ENCODE assay signal across 8 cellular contexts in genomic region chr12:990649-991349, GRCh38. TPM values are rescaled to one million over a fixed set of nuclear protein-coding genes. Genes with fewer than 3 reads are reported as not detected.
DNase-seq lines count a peak whose midpoint lies in the region; ATAC-seq and TF ChIP-seq lines count a peak whose summit lies in the region.

ERC1 (plus strand) TSS chr12:991223; CDS start chr12:1027904, 36,681 bp downstream.

- H3K9me3 ChIP-seq in duodenal mucosa (ENCODE audit: control insufficient read depth in 1 of 2, low read length in 2 of 2), result no peaks in the 10 kb centered on the region

- H3K27me3 ChIP-seq in duodenal mucosa (ENCODE audit: control insufficient read depth in 1 of 2, insufficient read depth in 2 of 2, low read length in 2 of 2), result no peaks in the 10 kb centered on the region

- H3K27ac Mint-ChIP-seq in activated CD8-positive, alpha-beta T cell treated with anti-CD3 and anti-CD28 coated beads for 36 hours, result peak within 1 kb of the TSS; percentile 91

- intact Hi-C loops in activated CD8-positive, alpha-beta T cell treated with anti-CD3 and anti-CD28 coated beads for 36 hours (cut with micrococcal nuclease), result loop anchor here (10.0 kb wide), 1 partner anchor 104 kb away; no protein-coding TSS in a partner anchor
- intact Hi-C loops in lower leg skin (cut with DNase I; ENCODE audit: low total_unique reads), result no loop called here

- no peaks in the 10 kb centered on the region for H3K9me3 Mint-ChIP-seq in activated CD8-positive, alpha-beta T cell treated with anti-CD3 and anti-CD28 coated beads for 36 hours

- WGBS in lower leg skin, 2 donors, result 0% methylated on average over 13 to 53 of the region's 91 CpGs

- TF ChIP-seq POLR2A in GM19099 (IDR thresholded peaks at IDR 0.05; ENCODE audit: extremely low read depth, insufficient read length, low read depth) (peak; percentile 64), lower leg skin (IDR thresholded peaks at IDR 0.05) (no peak)

- peak within 1 kb of the TSS; percentile 97 for H3K27ac ChIP-seq in duodenal mucosa (ENCODE audit: low read depth, low read length)

- H3K4me3 ChIP-seq in duodenal mucosa (ENCODE audit: low read depth in 1 of 2, low read length in 2 of 2) (peak within 1 kb of the TSS; percentile 75 to 95), lower leg skin (ENCODE audit: low read depth, poor library complexity, severe bottlenecking) (peak within 1 kb of the TSS; percentile 91)

- POLR2A ChIA-PET in activated CD8-positive, alpha-beta T cell treated with anti-CD3 and anti-CD28 coated beads for 36 hours (lab: Charles Lee), result interaction anchor here (0.6 to 1.9 kb wide), 10 partner anchors 9 to 612 kb away, joined by 3 to 6 read pairs (median 3); partner anchors contain the start of gene RAD52

- H3K4me3 Mint-ChIP-seq in activated CD8-positive, alpha-beta T cell treated with anti-CD3 and anti-CD28 coated beads for 36 hours, result peak within 1 kb of the TSS; percentile 85

- H3K36me3 Mint-ChIP-seq in activated CD8-positive, alpha-beta T cell treated with anti-CD3 and anti-CD28 coated beads for 36 hours (ENCODE audit: low read depth), result peaks cover 4% of the 10 kb centered on the region

- H3K9ac ChIP-seq in duodenal mucosa (ENCODE audit: low read depth in 1 of 2, low read length in 2 of 2), result peak within 1 kb of the TSS; percentile 67 to 96

- ATAC-seq in HG03439 (IDR thresholded peaks at IDR 0.05; ENCODE audit: unreplicated experiment), result peak; percentile 84
- ATAC-seq in activated CD8-positive, alpha-beta T cell treated with anti-CD3 and anti-CD28 coated beads for 36 hours, result peak; percentile 86

- peaks cover 43% of the 10 kb centered on the region for H3K4me1 Mint-ChIP-seq in activated CD8-positive, alpha-beta T cell treated with anti-CD3 and anti-CD28 coated beads for 36 hours (ENCODE audit: low read depth)

- CTCF ChIA-PET in activated CD8-positive, alpha-beta T cell treated with anti-CD3 and anti-CD28 coated beads for 36 hours (lab: Charles Lee), result interaction anchor here (0.7 to 1.7 kb wide), 7 partner anchors 10 to 593 kb away, joined by 3 to 6 read pairs (median 4); partner anchors contain the start of gene RAD52

- no peak for TF ChIP-seq CTCF in activated CD8-positive, alpha-beta T cell treated with anti-CD3 and anti-CD28 coated beads for 36 hours (IDR thresholded peaks at IDR 0.05)
- no peak for TF ChIP-seq CTCF in lower leg skin (IDR thresholded peaks at IDR 0.05)

- no peaks in the 10 kb centered on the region for H3K36me3 ChIP-seq in duodenal mucosa (ENCODE audit: control insufficient read depth in 1 of 2, insufficient read depth in 2 of 2, low read length in 2 of 2)

- no peaks in the 10 kb centered on the region for H3K27me3 Mint-ChIP-seq in activated CD8-positive, alpha-beta T cell treated with anti-CD3 and anti-CD28 coated beads for 36 hours

- H3K4me1 ChIP-seq in duodenal mucosa (ENCODE audit: control insufficient read depth in 1 of 2, insufficient read depth in 2 of 2, low read length in 2 of 2), result peaks cover 18 to 28% of the 10 kb centered on the region in 2 donors

- DNase-seq in AML-193 (lab: John Stamatoyannopoulos, UW), result peak; percentile 43 to 67
- DNase-seq in NCI-H526 treated with DMSO at 0.1 percent for 48 hours (lab: John Stamatoyannopoulos, UW), result peak; percentile 72
- DNase-seq in activated CD8-positive, alpha-beta T cell treated with anti-CD3 and anti-CD28 coated beads for 36 hours, result peak; percentile 80
- peak; percentile 80 to 96 for DNase-seq in lower leg skin (ENCODE audit: low spot score in 2 of 2)
- peak; percentile 77 to 88 for DNase-seq in stimulated activated CD4-positive, alpha-beta T cell treated with anti-CD3 and anti-CD28 coated beads, Interleukin-4, amount 100 ng/mL, for 4 hours

RNA-seq across cellular contexts. Expression of gene ERC1, which starts in this region (rescaled TPM):
- total RNA-seq in activated CD8-positive, alpha-beta T cell treated with anti-CD3 and anti-CD28 coated beads for 36 hours, result 10 to 100 TPM; 21.7 to 27.0 TPM
- 10 to 100 TPM; 22.1 to 42.7 (median 29.7) TPM for total RNA-seq in lower leg skin

Comparison
In these comparisons a context has a peak if more than half of its experiments do, and no peak if none do; other contexts are left out.
1. Peak in every context shown above with its lines: DNase-seq, ATAC-seq, H3K4me3 ChIP-seq and H3K27ac ChIP-seq.